19 cellular contexts compared by ENCODE assay signal in genomic region chr22:49291781-49292180, GRCh38.
DNase-seq lines count a peak whose midpoint lies in the region; ATAC-seq and TF ChIP-seq lines count a peak whose summit lies in the region.
"Had no signal": no experiment of that assay in that cellular context is flagged by ENCODE, and none has a peak within 500 bp of the region (broad histone marks: within the 10 kb centered on the region; RNA-seq: fewer than 3 reads in every experiment).

No MANE protein-coding gene starts in this region.

- H3K9me3 ChIP-seq in heart right ventricle = peaks cover 0 to 30% (median 7%) of the 10 kb centered on the region in 11 donors
- H3K9me3 ChIP-seq: A549, BE2C had no signal

- H3K36me3 ChIP-seq in heart right ventricle = no peaks in the 10 kb centered on the region
- H3K36me3 ChIP-seq: BE2C had no signal

- intact Hi-C loops in cardiac septum (cut with DNase I) = no loop called here
- intact Hi-C loops in heart right ventricle (cut with DNase I) = no loop called here
- intact Hi-C loops in posterior vena cava (cut with DNase I) = no loop called here

- WGBS in heart right ventricle, 2 donors = 74 to 85% methylated on average over 5 of the region's 5 CpGs

- TF ChIP-seq CTCF in heart right ventricle (IDR thresholded peaks at IDR 0.05) (no peak), coronary artery (IDR thresholded peaks at IDR 0.05) (no peak)

- peaks cover 0 to 5% of the 10 kb centered on the region in 2 donors for H3K36me3 Mint-ChIP-seq in activated naive CD4-positive, alpha-beta T cell treated with anti-CD3 and anti-CD28 coated beads, Interleukin-2, amount 50 U/mL, for 72 hours
- H3K36me3 Mint-ChIP-seq: CD4-positive, alpha-beta memory T cell had no signal

- no peak for ATAC-seq in heart right ventricle
- no peak for ATAC-seq in HG02870 (IDR thresholded peaks at IDR 0.05; ENCODE audit: unreplicated experiment)
- ATAC-seq in activated naive CD4-positive, alpha-beta T cell treated with anti-CD3 and anti-CD28 coated beads, Interleukin-2, amount 50 U/mL, for 72 hours = no peak
- ATAC-seq: A549 had no signal

- H3K27ac Mint-ChIP-seq in activated naive CD4-positive, alpha-beta T cell treated with anti-CD3 and anti-CD28 coated beads, Interleukin-2, amount 50 U/mL, for 72 hours = no peak overlapping the region
- H3K27ac Mint-ChIP-seq: CD4-positive, alpha-beta memory T cell; HFFc6 had no signal

- no peak overlapping the region for H3K4me3 ChIP-seq in heart right ventricle
- no peak overlapping the region for H3K4me3 ChIP-seq in coronary artery
- H3K4me3 ChIP-seq: A549 had no signal

- no peak overlapping the region for H3K27ac ChIP-seq in heart right ventricle
- H3K27ac ChIP-seq in coronary artery = no peak overlapping the region
- H3K27ac ChIP-seq: A549, C4-2B had no signal

- peaks cover 0 to 24% (median 8%) of the 10 kb centered on the region in 7 donors for H3K27me3 ChIP-seq in heart right ventricle
- H3K27me3 ChIP-seq: BE2C had no signal

- no peaks in the 10 kb centered on the region for H3K4me1 ChIP-seq in heart right ventricle
- H3K4me1 ChIP-seq: A549, BE2C had no signal

- peaks cover 4 to 7% of the 10 kb centered on the region in 2 donors for H3K9me3 Mint-ChIP-seq in activated naive CD4-positive, alpha-beta T cell treated with anti-CD3 and anti-CD28 coated beads, Interleukin-2, amount 50 U/mL, for 72 hours

- DNase-seq in cardiac septum (ENCODE audit: low spot score) (peak; percentile 22), heart right ventricle (no peak), coronary artery (ENCODE audit: low spot score) (peak; percentile 41), posterior vena cava (ENCODE audit: low spot score) (peak; percentile 3), ureter (ENCODE audit: low spot score) (peak; percentile 13), EL (no peak)
- no peak for DNase-seq in activated naive CD4-positive, alpha-beta T cell treated with anti-CD3 and anti-CD28 coated beads, Interleukin-2, amount 50 U/mL, for 72 hours (ENCODE audit: low spot score in 2 of 2)
- DNase-seq: BE2C; CD4-positive, alpha-beta memory T cell; DMS153; DND-41; GF-D8; GOT3; HCEC 1CT; HFFc6; IMR-90 had no signal

Comparison
In these comparisons a context has a peak if more than half of its experiments do, and no peak if none do; other contexts are left out.
1. DNase-seq: peak in cardiac septum (single experiment), coronary artery (single experiment), posterior vena cava (single experiment) and ureter (single experiment); none in heart right ventricle (0 of 2), EL (single experiment) and activated naive CD4-positive, alpha-beta T cell treated with anti-CD3 and anti-CD28 coated beads, Interleukin-2, amount 50 U/mL, for 72 hours (0 of 2).